ENCODE assay signal across 24 cellular contexts in the genomic region with DNA sequence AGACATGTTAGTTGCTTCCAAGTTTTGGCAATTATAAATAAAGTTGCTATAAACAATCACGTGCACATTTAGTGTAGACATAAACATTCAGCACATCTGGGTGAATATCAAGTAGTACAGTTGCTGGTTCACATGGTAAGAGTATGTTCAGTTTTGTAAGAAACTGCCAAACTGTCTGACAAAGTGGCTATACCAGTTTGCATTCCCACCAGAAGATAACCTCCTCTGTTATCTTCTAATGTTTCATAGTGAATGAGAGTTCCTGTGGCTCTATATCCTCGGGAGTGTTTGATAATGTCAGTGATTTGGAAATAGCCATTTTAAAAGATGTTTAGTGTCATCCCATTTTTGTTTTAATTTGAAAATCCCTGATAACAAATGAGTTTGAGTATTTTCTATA.
"Had no signal": no experiment of that assay in that cellular context is flagged by ENCODE, and none has a peak within 500 bp of the region (broad histone marks: within the 10 kb centered on the region; RNA-seq: fewer than 3 reads in every experiment).

No MANE protein-coding gene starts in this region.

- H3K27ac ChIP-seq: colonic mucosa, coronary artery, dorsolateral prefrontal cortex, epithelial cell of prostate, esophagus muscularis mucosa, esophagus squamous epithelium, foreskin keratinocyte, gastrocnemius medialis, gastroesophageal sphincter, heart left ventricle, heart right ventricle had no signal

- H3K27me3 ChIP-seq: colonic mucosa, dorsolateral prefrontal cortex, esophagus muscularis mucosa, esophagus squamous epithelium, foreskin keratinocyte, gastrocnemius medialis, gastroesophageal sphincter, heart left ventricle, heart right ventricle had no signal

- H3K9me3 ChIP-seq: colonic mucosa, esophagus muscularis mucosa, esophagus squamous epithelium, gastrocnemius medialis, gastroesophageal sphincter, heart left ventricle had no signal

- H3K4me1 ChIP-seq: colonic mucosa, esophagus squamous epithelium, foreskin keratinocyte, heart left ventricle, heart right ventricle had no signal

- H3K4me3 ChIP-seq: colonic mucosa, coronary artery, dorsolateral prefrontal cortex, esophagus muscularis mucosa, esophagus squamous epithelium, gastrocnemius medialis, gastroesophageal sphincter, heart left ventricle, heart right ventricle had no signal

- DNase-seq: colonic mucosa; cortex of kidney; dermis blood vessel endothelial cell; dorsolateral prefrontal cortex; effector CD4-positive, alpha-beta T cell; effector CD8-positive, alpha-beta T cell; effector memory CD4-positive, alpha-beta T cell; effector memory CD8-positive, alpha-beta T cell; endodermal cell; erythroblast; esophagus squamous epithelium; foreskin fibroblast; foreskin keratinocyte; foreskin melanocyte; gastrocnemius medialis; glutamatergic neuron; head of caudate nucleus; heart left ventricle; heart right ventricle had no signal

- ATAC-seq: effector memory CD8-positive, alpha-beta T cell; esophagus mucosa; foreskin keratinocyte; gastrocnemius medialis; gastroesophageal sphincter; heart left ventricle; heart right ventricle had no signal

- H3K36me3 ChIP-seq: colonic mucosa, esophagus muscularis mucosa, esophagus squamous epithelium, gastrocnemius medialis, gastroesophageal sphincter, heart left ventricle, heart right ventricle had no signal
